Comparison of ENCODE assay signal across 8 cellular contexts in the genomic region with DNA sequence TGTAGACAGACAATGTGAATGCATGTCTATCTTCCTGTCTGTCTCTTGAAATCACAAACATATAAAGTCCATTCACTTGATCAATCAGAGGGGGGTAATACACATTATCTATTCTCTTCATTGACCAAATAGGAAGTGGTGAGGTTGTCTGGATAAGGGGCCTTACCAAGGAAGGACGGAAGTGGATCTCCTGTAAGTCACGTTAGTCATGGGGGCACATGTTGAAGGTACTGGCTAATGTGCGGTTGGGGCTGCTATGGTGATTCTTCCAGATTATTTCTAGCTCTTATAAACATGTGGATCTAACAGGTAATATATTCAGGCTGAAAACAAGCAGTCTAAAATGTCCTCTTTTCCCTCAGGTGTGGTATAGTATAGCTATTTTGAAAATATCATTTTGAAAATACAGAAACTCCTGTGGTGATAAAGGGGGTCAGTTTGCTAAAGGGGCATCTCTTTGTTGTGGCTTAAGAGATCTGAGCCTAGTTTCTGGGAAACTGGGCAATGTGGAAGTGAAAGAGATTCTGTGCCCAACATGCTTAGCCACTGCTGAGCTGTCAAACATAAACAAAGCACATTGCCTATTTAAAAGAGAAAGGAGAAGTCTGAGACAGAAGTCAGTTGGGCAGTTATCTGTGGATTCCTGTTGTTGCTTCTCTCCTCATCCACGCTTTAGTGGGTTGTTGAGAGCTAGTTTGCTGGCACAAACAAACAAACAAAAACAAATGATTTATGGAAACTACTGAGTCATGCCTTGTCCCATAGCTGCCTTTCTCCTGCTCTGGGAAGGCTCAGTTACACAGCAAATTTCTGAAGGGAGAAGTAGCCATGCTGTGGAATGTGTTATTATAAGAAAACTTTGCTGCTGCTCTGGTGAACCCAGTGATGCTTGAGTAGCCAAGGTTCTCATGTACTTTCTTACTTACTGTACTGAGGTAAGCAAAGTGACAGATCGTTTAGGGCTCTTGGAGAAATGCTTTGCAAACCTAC.
A peak's percentile ranks its signal among the peaks of the same experiment; 100 is the strongest.
DNase-seq lines count a peak whose midpoint lies in the region; ATAC-seq and TF ChIP-seq lines count a peak whose summit lies in the region.

No MANE protein-coding gene starts in this region.

- no peak overlapping the region for H3K23ac ChIP-seq in mesendoderm (ENCODE audit: low read length)

- H3K36me3 ChIP-seq in mesendoderm (ENCODE audit: control insufficient read depth, insufficient read depth, low read length) = no peaks in the 10 kb centered on the region

- no peak overlapping the region for H3K4me3 ChIP-seq in mesendoderm (ENCODE audit: low read length)

- no peak overlapping the region for H3K56ac ChIP-seq in mesendoderm (ENCODE audit: low read length)

- H3K4me2 ChIP-seq in mesendoderm (ENCODE audit: low read length) = no peak overlapping the region

- no peak overlapping the region for H4K5ac ChIP-seq in mesendoderm (ENCODE audit: low read length)

- intact Hi-C loops in left ventricle myocardium superior (cut with micrococcal nuclease) = no loop called here

- no peak overlapping the region for H2BK15ac ChIP-seq in mesendoderm (replicated peaks; ENCODE audit: low read depth)

- no peak overlapping the region for H2AK5ac ChIP-seq in mesendoderm (ENCODE audit: low read length)

- no peak overlapping the region for H3K18ac ChIP-seq in mesendoderm (ENCODE audit: low read length)

- H3K4ac ChIP-seq in mesendoderm (ENCODE audit: low read depth, low read length) = no peak overlapping the region

- no peaks in the 10 kb centered on the region for H3K79me2 ChIP-seq in mesendoderm (ENCODE audit: control insufficient read depth, insufficient read depth, low read length)

- H2BK120ac ChIP-seq in mesendoderm (ENCODE audit: low read depth, low read length) = no peak overlapping the region

- no peaks in the 10 kb centered on the region for H3K79me1 ChIP-seq in mesendoderm (ENCODE audit: low read length)

- no peak overlapping the region for H3K27ac ChIP-seq in mesendoderm (ENCODE audit: low read depth, low read length)

- TF ChIP-seq CTCF in omental fat pad (IDR thresholded peaks at IDR 0.05) = no peak

- ATAC-seq in GM18519 (IDR thresholded peaks at IDR 0.05; ENCODE audit: low FRiP score, unreplicated experiment) (peak; percentile 90), HG02623 (IDR thresholded peaks at IDR 0.05; ENCODE audit: unreplicated experiment) (peak; percentile 86), left ventricle myocardium superior (peak; percentile 57), omental fat pad (ENCODE audit: low FRiP score) (no peak)

- no peak overlapping the region for H3K9ac ChIP-seq in mesendoderm (ENCODE audit: low read length)

- no peak overlapping the region for H2BK5ac ChIP-seq in mesendoderm (ENCODE audit: low read length)

- WGBS in mesendoderm (ENCODE audit: extremely low coverage, insufficient coverage, low lambda C conversion rate) = no CpG with 5 or more reads among the region's 5 CpGs

- H3K4me1 ChIP-seq in mesendoderm (ENCODE audit: control insufficient read depth, low read depth, low read length) = no peaks in the 10 kb centered on the region

- no peaks in the 10 kb centered on the region for H3K27me3 ChIP-seq in mesendoderm (ENCODE audit: insufficient read depth, low read length, poor library complexity)

- DNase-seq in NCI-H460 (ENCODE audit: extremely low read depth, low read depth) (peak; percentile 30), left ventricle myocardium superior (no peak), G401 (ENCODE audit: low spot score) (no peak), omental fat pad (ENCODE audit: low spot score) (no peak), mesendoderm (no peak)
- DNase-seq in NK-92 treated with Interleukin-12 subunit alpha and Interleukin-12 subunit beta, amount 100 ng/mL, for 24 hours (lab: John Stamatoyannopoulos, UW) = no peak

- H4K8ac ChIP-seq in mesendoderm (ENCODE audit: low read depth, low read length) = no peak overlapping the region

- in situ Hi-C loops in G401 (cut with HindIII; ENCODE audit: low sequenced_read_pairs) = no loop called here
